ENCODE assay signal across 28 cellular contexts in the genomic region with DNA sequence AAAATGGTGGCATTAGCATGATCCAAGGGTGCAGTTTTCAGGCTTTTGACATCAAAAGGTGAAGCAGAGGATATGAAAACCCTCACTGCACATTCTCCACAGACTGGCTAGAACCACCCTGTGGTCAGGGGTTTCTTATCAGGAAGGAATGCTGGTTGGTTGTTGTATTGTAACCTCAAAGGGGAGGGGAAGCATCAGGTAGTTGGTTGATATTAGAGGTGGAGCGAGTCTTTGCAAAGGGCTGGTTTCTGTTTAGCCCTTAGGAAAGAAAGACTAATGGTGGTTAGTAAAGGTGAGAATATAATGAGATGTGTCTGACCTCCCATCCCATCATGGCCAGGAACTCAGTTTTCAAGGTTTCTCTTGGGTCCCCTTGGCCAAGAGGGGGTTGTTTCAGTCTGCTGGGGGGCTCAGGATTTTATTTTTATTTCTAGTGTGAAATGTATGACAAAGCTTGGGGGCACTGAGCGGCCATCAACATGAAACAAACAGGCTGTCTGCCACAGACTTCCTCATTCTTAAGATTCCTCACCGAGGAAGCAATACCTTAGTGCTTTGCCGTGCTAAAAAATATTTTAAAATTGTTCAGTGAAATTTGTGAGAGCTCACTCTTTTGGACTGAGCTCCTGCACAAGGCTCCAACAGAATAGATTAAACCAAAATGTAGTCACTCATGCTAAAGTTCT. TPM values are rescaled to one million over a fixed set of nuclear protein-coding genes. Genes with fewer than 3 reads are reported as not detected.
DNase-seq lines count a peak whose midpoint lies in the region; ATAC-seq and TF ChIP-seq lines count a peak whose summit lies in the region.
"Had no signal": no experiment of that assay in that cellular context is flagged by ENCODE, and none has a peak within 500 bp of the region (broad histone marks: within the 10 kb centered on the region; RNA-seq: fewer than 3 reads in every experiment).

No MANE protein-coding gene starts in this region.

- H3K27ac Mint-ChIP-seq in GM23338, result peak overlapping the region; percentile 87
- H3K27ac Mint-ChIP-seq: activated CD4-positive, alpha-beta T cell treated with anti-CD3 and anti-CD28 coated beads for 36 hours; activated CD8-positive, alpha-beta memory T cell treated with anti-CD3 and anti-CD28 coated beads, Interleukin-2, amount 10 ng/mL, durations not matched to agents 7 days and 5 days; activated naive CD8-positive, alpha-beta T cell treated with anti-CD3 and anti-CD28 coated beads, Interleukin-2, amount 50 U/mL, for 24 hours; activated T-helper 17 cell treated with anti-CD3 and anti-CD28 coated beads, Interleukin-2, amount 50 U/mL, for 72 hours; CD4-positive, alpha-beta T cell; dendritic cell treated with granulocyte-macrophage colony-stimulating factor and Interleukin-4, amounts not matched to agents 40 ng/mL and 50 ng/mL, for 4 days had no signal

- peaks cover 18% of the 10 kb centered on the region for H3K4me1 Mint-ChIP-seq in GM23338
- H3K4me1 Mint-ChIP-seq: activated CD4-positive, alpha-beta T cell treated with anti-CD3 and anti-CD28 coated beads for 36 hours; activated T-helper 17 cell treated with anti-CD3 and anti-CD28 coated beads, Interleukin-2, amount 50 U/mL, for 72 hours had no signal

- TF ChIP-seq CTCF in GM23338 (conservative IDR thresholded peaks at IDR 0.05; ENCODE audit: low read depth in 2 of 2) (no peak), PC-9 (conservative IDR thresholded peaks at IDR 0.05) (no peak), foreskin keratinocyte (conservative IDR thresholded peaks at IDR 0.05) (no peak)

- intact Hi-C loops in PC-9 (cut with micrococcal nuclease; ENCODE audit: unreplicated experiment), result no loop called here

- H3K79me2 ChIP-seq in GM23338 (replicated peaks; ENCODE audit: insufficient read depth), result no peaks in the 10 kb centered on the region
- H3K79me2 ChIP-seq in PC-9 (ENCODE audit: low read depth), result no peaks in the 10 kb centered on the region

- no peaks in the 10 kb centered on the region for H3F3A ChIP-seq in GM23338 (replicated peaks; ENCODE audit: low read depth)
- H3F3A ChIP-seq in PC-9 (ENCODE audit: insufficient read depth, low read depth), result no peaks in the 10 kb centered on the region

- in situ Hi-C loops in G401 (cut with HindIII; ENCODE audit: low sequenced_read_pairs), result no loop called here

- CTCF ChIA-PET in PC-9 (lab: Charles Lee), result no interaction called here

- POLR2A ChIA-PET in PC-9 (lab: Charles Lee; ENCODE audit: unreplicated experiment), result no interaction called here

- H3K4me3 ChIP-seq in GM23338 (no peak overlapping the region), PC-9 (peak overlapping the region; percentile 14; the same call in 1 of the 2 replicates)
- H3K4me3 ChIP-seq: breast epithelium, gastrocnemius medialis had no signal

- H3K9me3 ChIP-seq in PC-9 (ENCODE audit: insufficient read depth, low read depth), result no peaks in the 10 kb centered on the region; the same call in 1 of the 2 replicates
- H3K9me3 ChIP-seq: gastrocnemius medialis had no signal

- peaks cover 38% of the 10 kb centered on the region for H3K9me3 Mint-ChIP-seq in GM23338

- H3K36me3 ChIP-seq in GM23338 (ENCODE audit: insufficient read depth) (no peaks in the 10 kb centered on the region), PC-9 (ENCODE audit: low read depth) (no peaks in the 10 kb centered on the region)
- H3K36me3 ChIP-seq: breast epithelium, gastrocnemius medialis had no signal

- 0 out of 2 replicates have a peak overlapping the region, but pooled peaks have one; percentile 36 for H3K4me2 ChIP-seq in GM23338
- H3K4me2 ChIP-seq in PC-9, result peak overlapping the region; percentile 57

- H3K4me1 ChIP-seq in GM23338 (ENCODE audit: insufficient read depth) (0 out of 2 replicates have a peak, but pooled peaks cover 5% of the 10 kb centered on the region), PC-9 (replicated peaks; ENCODE audit: insufficient read depth) (0 out of 2 replicates have a peak, but pooled peaks cover 13% of the 10 kb centered on the region), foreskin keratinocyte (peaks cover 4% of the 10 kb centered on the region)
- H3K4me1 ChIP-seq: breast epithelium, gastrocnemius medialis had no signal

- DNase-seq in 8988T (peak; percentile 16), GM23338 (ENCODE audit: low spot score) (peak; percentile 38), PC-9 (peak; percentile 7 to 39), foreskin keratinocyte (peak; percentile 47 to 75), NK-92 (lab: John Stamatoyannopoulos, UW; ENCODE audit: unreplicated experiment) (no peak), NCI-H446 treated with DMSO at 0.1 percent for 48 hours (lab: John Stamatoyannopoulos, UW) (no peak), G401 (ENCODE audit: low spot score) (no peak)
- DNase-seq: activated CD4-positive, alpha-beta T cell treated with anti-CD3 and anti-CD28 coated beads for 36 hours; activated CD8-positive, alpha-beta memory T cell treated with anti-CD3 and anti-CD28 coated beads, Interleukin-2, amount 10 ng/mL, durations not matched to agents 7 days and 5 days; activated naive CD8-positive, alpha-beta T cell treated with anti-CD3 and anti-CD28 coated beads, Interleukin-2, amount 50 U/mL, for 24 hours; CD4-positive, alpha-beta T cell; DMS79 treated with DMSO at 0.1 percent for 48 hours; erythroblast; gastrocnemius medialis; Karpas-422; NCI-H146; NCI-H82; RPMI8226; stimulated activated CD8-positive, alpha-beta memory T cell treated with anti-CD3 and anti-CD28 coated beads, Interleukin-4, amount 100 ng/mL, for 48 hours had no signal

- H2AFZ ChIP-seq in GM23338 (peak overlapping the region; percentile 38; the same call in 1 of the 2 replicates), PC-9 (peak overlapping the region; percentile 49; the same call in 1 of the 2 replicates)

- H3K36me3 Mint-ChIP-seq in GM23338 (ENCODE audit: low read depth), result peaks cover 18% of the 10 kb centered on the region; the same call in 2 of the 3 replicates
- H3K36me3 Mint-ChIP-seq: activated CD8-positive, alpha-beta memory T cell treated with anti-CD3 and anti-CD28 coated beads, Interleukin-2, amount 10 ng/mL, durations not matched to agents 7 days and 5 days had no signal

- H3K27me3 Mint-ChIP-seq in GM23338 (ENCODE audit: insufficient read depth, low read depth, poor library complexity), result no peaks in the 10 kb centered on the region

- peak; percentile 75 for ATAC-seq in GM23338
- ATAC-seq in foreskin keratinocyte, result peak; percentile 24
- ATAC-seq in GM18861 (IDR thresholded peaks at IDR 0.05; ENCODE audit: unreplicated experiment), result no peak
- ATAC-seq: activated CD4-positive, alpha-beta T cell treated with anti-CD3 and anti-CD28 coated beads for 36 hours; activated CD8-positive, alpha-beta memory T cell treated with anti-CD3 and anti-CD28 coated beads, Interleukin-2, amount 10 ng/mL, durations not matched to agents 7 days and 5 days; activated naive CD8-positive, alpha-beta T cell treated with anti-CD3 and anti-CD28 coated beads, Interleukin-2, amount 50 U/mL, for 24 hours; activated T-helper 17 cell treated with anti-CD3 and anti-CD28 coated beads, Interleukin-2, amount 50 U/mL, for 72 hours; gastrocnemius medialis; left lobe of liver had no signal

- H4K20me1 ChIP-seq in GM23338 (replicated peaks; ENCODE audit: insufficient read depth) (no peaks in the 10 kb centered on the region), PC-9 (ENCODE audit: insufficient read depth) (no peaks in the 10 kb centered on the region)

- no peak overlapping the region; the same call in 2 of the 3 replicates for H3K4me3 Mint-ChIP-seq in GM23338
- H3K4me3 Mint-ChIP-seq: activated CD4-positive, alpha-beta T cell treated with anti-CD3 and anti-CD28 coated beads for 36 hours; activated CD8-positive, alpha-beta memory T cell treated with anti-CD3 and anti-CD28 coated beads, Interleukin-2, amount 10 ng/mL, durations not matched to agents 7 days and 5 days; activated naive CD8-positive, alpha-beta T cell treated with anti-CD3 and anti-CD28 coated beads, Interleukin-2, amount 50 U/mL, for 24 hours; activated T-helper 17 cell treated with anti-CD3 and anti-CD28 coated beads, Interleukin-2, amount 50 U/mL, for 72 hours; CD4-positive, alpha-beta T cell; dendritic cell treated with granulocyte-macrophage colony-stimulating factor and Interleukin-4, amounts not matched to agents 40 ng/mL and 50 ng/mL, for 4 days had no signal

- BruUV-seq in PC-9 (replicated peaks; lab: Mats Ljungman, UMichigan), result no TSS peak

- no peaks in the 10 kb centered on the region for H3K27me3 ChIP-seq in GM23338 (ENCODE audit: insufficient read depth)
- H3K27me3 ChIP-seq in PC-9 (ENCODE audit: insufficient read depth, low read depth), result peaks cover 26% of the 10 kb centered on the region
- peaks cover under 1% of the 10 kb centered on the region for H3K27me3 ChIP-seq in foreskin keratinocyte
- H3K27me3 ChIP-seq: breast epithelium, gastrocnemius medialis had no signal

- no peaks in the 10 kb centered on the region for H3K9me2 ChIP-seq in GM23338 (ENCODE audit: insufficient read depth)
- no peaks in the 10 kb centered on the region for H3K9me2 ChIP-seq in PC-9 (ENCODE audit: insufficient read depth)

- H3K27ac ChIP-seq in GM23338 (ENCODE audit: low read depth) (peak overlapping the region; percentile 80), PC-9 (0 out of 2 replicates have a peak overlapping the region, but pooled peaks have one; percentile 20), foreskin keratinocyte (no peak overlapping the region)
- H3K27ac ChIP-seq: breast epithelium, gastrocnemius medialis had no signal

TF ChIP-seq in GM23338, 12 proteins besides CTCF, POLR2A, EP300 and RAD21 (continues in another document):
- TF ChIP-seq ZNF331 (CRISPR knock-in tag; IDR thresholded peaks at IDR 0.05; ENCODE audit: low read depth) (no peak), JUNB (IDR thresholded peaks at IDR 0.05; ENCODE audit: unreplicated experiment) (no peak), EZH2phosphoT487 (IDR thresholded peaks at IDR 0.05; ENCODE audit: unreplicated experiment) (no peak), CREB1 (CRISPR knock-in tag; IDR thresholded peaks at IDR 0.05; ENCODE audit: low read depth) (no peak), ZNF114 (CRISPR knock-in tag; IDR thresholded peaks at IDR 0.05) (no peak)

RNA-seq across cellular contexts. Expression of gene PROKR2, which starts 47.5 kb away (rescaled TPM):
- total RNA-seq in GM23338 (2014; rRNA removed; shearing (Covaris generic)), result 2.1 and 5.9 TPM in 2 replicates
- polyA plus RNA-seq in GM23338 (2016; fragmentation: Nextera tagmentation; extraction: Ambion mirVana), result 1.8 and 1.9 TPM in 2 replicates
- not detected in 2 replicates for total RNA-seq in PC-9 (2021)
- not detected in 2 replicates for total RNA-seq in foreskin keratinocyte
- not detected in 2 replicates for polyA plus RNA-seq in foreskin keratinocyte
- total RNA-seq in G401 (2014; rRNA removed; shearing (Covaris generic)), result not detected in 2 replicates
- total RNA-seq: activated CD4-positive, alpha-beta T cell treated with anti-CD3 and anti-CD28 coated beads for 36 hours; activated CD8-positive, alpha-beta memory T cell treated with anti-CD3 and anti-CD28 coated beads, Interleukin-2, amount 10 ng/mL, durations not matched to agents 7 days and 5 days; activated T-helper 17 cell treated with anti-CD3 and anti-CD28 coated beads, Interleukin-2, amount 50 U/mL, for 72 hours; breast epithelium; CD4-positive, alpha-beta T cell; gastrocnemius medialis; left lobe of liver; mononuclear cell; pulmonary artery endothelial cell; subcutaneous adipose tissue had no signal
- polyA plus RNA-seq: AG04450 had no signal

Comparison
In these comparisons a context has a peak if more than half of its experiments do, and no peak if none do; other contexts are left out.
1. DNase-seq: peak in 8988T (single experiment), GM23338 (single experiment), PC-9 (2 of 2) and foreskin keratinocyte (2 of 2); none in NK-92 (single experiment), NCI-H446 treated with DMSO at 0.1 percent for 48 hours (single experiment) and G401 (single experiment).